Comparison of ENCODE assay signal across 9 cellular contexts in genomic region chr12:110869803-110870202, GRCh38. TPM values are rescaled to one million over a fixed set of nuclear protein-coding genes. Genes with fewer than 3 reads are reported as not detected.
"Had no signal": no experiment of that assay in that cellular context is flagged by ENCODE, and none has a peak within 500 bp of the region (broad histone marks: within the 10 kb centered on the region; RNA-seq: fewer than 3 reads in every experiment).

No MANE protein-coding gene starts in this region.

- H3K4me3 Mint-ChIP-seq: IgD-negative memory B cell had no signal

- H3K27ac ChIP-seq: KMS-11 had no signal

- H3K36me3 Mint-ChIP-seq: IgD-negative memory B cell had no signal

- ATAC-seq: HepG2, K562 had no signal

- H3K9me3 Mint-ChIP-seq: IgD-negative memory B cell had no signal

- H3K4me1 Mint-ChIP-seq: IgD-negative memory B cell had no signal

- H3K27ac Mint-ChIP-seq: IgD-negative memory B cell had no signal

- H3K4me3 ChIP-seq: K562 had no signal

- DNase-seq: IMR-90, Karpas-422, KG1 had no signal

RNA-seq across cellular contexts. Expression of gene CCDC63, which starts 23.0 kb away (rescaled TPM):
- total RNA-seq: HepG2, HT-29, HT1080, IMR-90, K562 had no signal
- polyA plus RNA-seq: HepG2, IgD-negative memory B cell, IMR-90, K562 had no signal

RNA-seq across cellular contexts. Expression of gene MYL2, which starts 50.6 kb away (rescaled TPM):
- total RNA-seq: HepG2, HT-29, HT1080, IMR-90, K562 had no signal
- polyA plus RNA-seq: HepG2, IMR-90, K562 had no signal
